ENCODE assay signal across 1 cellular context in genomic region chr7:610141-610530, GRCh38.
TF ChIP-seq lines count a peak whose summit lies in the region.

No MANE protein-coding gene starts in this region.

TF ChIP-seq in GM23338, 12 proteins besides CTCF, POLR2A, EP300 and RAD21 (continued from another document):
- TF ChIP-seq, protein P1, sequence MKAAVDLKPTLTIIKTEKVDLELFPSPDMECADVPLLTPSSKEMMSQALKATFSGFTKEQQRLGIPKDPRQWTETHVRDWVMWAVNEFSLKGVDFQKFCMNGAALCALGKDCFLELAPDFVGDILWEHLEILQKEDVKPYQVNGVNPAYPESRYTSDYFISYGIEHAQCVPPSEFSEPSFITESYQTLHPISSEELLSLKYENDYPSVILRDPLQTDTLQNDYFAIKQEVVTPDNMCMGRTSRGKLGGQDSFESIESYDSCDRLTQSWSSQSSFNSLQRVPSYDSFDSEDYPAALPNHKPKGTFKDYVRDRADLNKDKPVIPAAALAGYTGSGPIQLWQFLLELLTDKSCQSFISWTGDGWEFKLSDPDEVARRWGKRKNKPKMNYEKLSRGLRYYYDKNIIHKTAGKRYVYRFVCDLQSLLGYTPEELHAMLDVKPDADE (IDR thresholded peaks at IDR 0.05) = no peak
